23 cellular contexts compared by ENCODE assay signal in genomic region chr2:11703700-11704099, GRCh38. TPM values are rescaled to one million over a fixed set of nuclear protein-coding genes. Genes with fewer than 3 reads are reported as not detected.
DNase-seq lines count a peak whose midpoint lies in the region; ATAC-seq, FAIRE-seq and TF ChIP-seq lines count a peak whose summit lies in the region.
"Had no signal": no experiment of that assay in that cellular context is flagged by ENCODE, and none has a peak within 500 bp of the region (broad histone marks: within the 10 kb centered on the region; RNA-seq: fewer than 3 reads in every experiment).

No MANE protein-coding gene starts in this region.

- no peak for TF ChIP-seq POLR2A in GM18505 (IDR thresholded peaks at IDR 0.05; ENCODE audit: borderline replicate concordance, extremely low read depth, insufficient read depth, insufficient read length)

- no peaks in the 10 kb centered on the region for H3K79me2 ChIP-seq in astrocyte (ENCODE audit: insufficient read depth, low read length)

- peaks cover 5% of the 10 kb centered on the region for H3K4me1 Mint-ChIP-seq in astrocyte (ENCODE audit: low read depth, unreplicated experiment)
- H3K4me1 Mint-ChIP-seq in activated CD8-positive, alpha-beta T cell treated with anti-CD3 and anti-CD28 coated beads, Interleukin-2, amount 10 ng/mL, durations not matched to agents 7 days and 5 days (ENCODE audit: low read depth): no peaks in the 10 kb centered on the region
- H3K4me1 Mint-ChIP-seq: central memory CD8-positive, alpha-beta T cell had no signal

- no peaks in the 10 kb centered on the region for H3K36me3 ChIP-seq in astrocyte (ENCODE audit: insufficient read depth, low read length)

- peaks cover 13% of the 10 kb centered on the region for H3K27me3 Mint-ChIP-seq in astrocyte (ENCODE audit: low read depth, unreplicated experiment)
- H3K27me3 Mint-ChIP-seq in activated CD8-positive, alpha-beta T cell treated with anti-CD3 and anti-CD28 coated beads, Interleukin-2, amount 10 ng/mL, durations not matched to agents 7 days and 5 days (ENCODE audit: low read depth): peaks cover 4% of the 10 kb centered on the region
- H3K27me3 Mint-ChIP-seq: central memory CD8-positive, alpha-beta T cell had no signal

- no peaks in the 10 kb centered on the region for H3K9me3 ChIP-seq in astrocyte (ENCODE audit: insufficient read depth, low read depth, low read length)

- no peak overlapping the region for H3K9ac ChIP-seq in astrocyte (ENCODE audit: low read length)

- intact Hi-C loops in cardiac septum (cut with DNase I): no loop called here

- H3K4me3 Mint-ChIP-seq in astrocyte (ENCODE audit: unreplicated experiment): no peak overlapping the region
- no peak overlapping the region for H3K4me3 Mint-ChIP-seq in activated CD8-positive, alpha-beta T cell treated with anti-CD3 and anti-CD28 coated beads, Interleukin-2, amount 10 ng/mL, durations not matched to agents 7 days and 5 days
- H3K4me3 Mint-ChIP-seq: central memory CD8-positive, alpha-beta T cell; effector memory CD8-positive, alpha-beta T cell had no signal

- no peak for FAIRE-seq in astrocyte (lab: Jason Lieb, UNC)
- FAIRE-seq: A204.1, GM12878, urothelium cell line had no signal

- peaks cover 6% of the 10 kb centered on the region for H3K4me1 ChIP-seq in astrocyte (ENCODE audit: insufficient read depth, low read length)
- H3K4me1 ChIP-seq in foreskin keratinocyte: no peaks in the 10 kb centered on the region

- no peaks in the 10 kb centered on the region for H3K27me3 ChIP-seq in astrocyte (ENCODE audit: insufficient read depth, low read length)
- no peaks in the 10 kb centered on the region for H3K27me3 ChIP-seq in foreskin keratinocyte

- no peak overlapping the region for H3K4me3 ChIP-seq in astrocyte (ENCODE audit: insufficient read depth, low read depth, low read length)
- H3K4me3 ChIP-seq: GM12878, smooth muscle cell had no signal

- H3K36me3 Mint-ChIP-seq in astrocyte (ENCODE audit: low read depth, unreplicated experiment): peaks cover 5% of the 10 kb centered on the region
- no peaks in the 10 kb centered on the region for H3K36me3 Mint-ChIP-seq in activated CD8-positive, alpha-beta T cell treated with anti-CD3 and anti-CD28 coated beads, Interleukin-2, amount 10 ng/mL, durations not matched to agents 7 days and 5 days (ENCODE audit: low read depth)

- H3K27ac Mint-ChIP-seq in astrocyte (ENCODE audit: unreplicated experiment): no peak overlapping the region
- no peak overlapping the region for H3K27ac Mint-ChIP-seq in activated CD8-positive, alpha-beta T cell treated with anti-CD3 and anti-CD28 coated beads, Interleukin-2, amount 10 ng/mL, durations not matched to agents 7 days and 5 days
- H3K27ac Mint-ChIP-seq: effector memory CD8-positive, alpha-beta T cell had no signal

- DNase-seq in A172 (ENCODE audit: low spot score) (peak; percentile 33), HS-27A (ENCODE audit: low read depth) (peak; percentile 52), astrocyte (ENCODE audit: low read depth) (peak; percentile 39), foreskin keratinocyte (peak; percentile 42 to 63), cardiac septum (ENCODE audit: low spot score) (no peak), T1000 (lab: John Stamatoyannopoulos, UW) (no peak)
- no peak for DNase-seq in activated CD8-positive, alpha-beta T cell treated with anti-CD3 and anti-CD28 coated beads, Interleukin-2, amount 10 ng/mL, durations not matched to agents 7 days and 5 days
- DNase-seq: activated CD4-positive, CD25-positive, alpha-beta regulatory T cell treated with anti-CD3 and anti-CD28 coated beads, Interleukin-2, amount 50 U/mL, for 72 hours; DMS 273 treated with DMSO at 0.1 percent for 48 hours; effector memory CD8-positive, alpha-beta T cell; GF-D8; NCI-H1694 treated with DMSO at 0.1 percent for 48 hours; NCI-H226; stimulated activated CD4-positive, alpha-beta T cell treated with anti-CD3 and anti-CD28 coated beads, Interleukin-4, amount 100 ng/mL, for 4 hours had no signal

- ATAC-seq in foreskin keratinocyte: peak; percentile 61
- ATAC-seq in GM18505 (IDR thresholded peaks at IDR 0.05; ENCODE audit: unreplicated experiment): no peak
- no peak for ATAC-seq in activated CD8-positive, alpha-beta T cell treated with anti-CD3 and anti-CD28 coated beads, Interleukin-2, amount 10 ng/mL, durations not matched to agents 7 days and 5 days
- ATAC-seq: effector memory CD8-positive, alpha-beta T cell; GM12878 had no signal

- TF ChIP-seq CTCF in astrocyte (IDR thresholded peaks at IDR 0.05; ENCODE audit: insufficient read depth, low read depth, low read length): no peak
- TF ChIP-seq CTCF in foreskin keratinocyte (conservative IDR thresholded peaks at IDR 0.05): no peak

- no peak overlapping the region for H2AFZ ChIP-seq in astrocyte (ENCODE audit: low read depth, low read length)

- POLR2A ChIA-PET in activated CD8-positive, alpha-beta T cell treated with anti-CD3 and anti-CD28 coated beads, Interleukin-2, amount 10 ng/mL, durations not matched to agents 7 days and 5 days (lab: Charles Lee): no interaction called here

- H3K9me3 Mint-ChIP-seq in astrocyte (ENCODE audit: unreplicated experiment): peaks cover 19% of the 10 kb centered on the region
- no peaks in the 10 kb centered on the region for H3K9me3 Mint-ChIP-seq in activated CD8-positive, alpha-beta T cell treated with anti-CD3 and anti-CD28 coated beads, Interleukin-2, amount 10 ng/mL, durations not matched to agents 7 days and 5 days (ENCODE audit: insufficient read depth)
- H3K9me3 Mint-ChIP-seq: central memory CD8-positive, alpha-beta T cell; effector memory CD8-positive, alpha-beta T cell had no signal

- H3K27ac ChIP-seq in astrocyte (ENCODE audit: low read depth, low read length): no peak overlapping the region
- H3K27ac ChIP-seq in foreskin keratinocyte: no peak overlapping the region
- H3K27ac ChIP-seq: HL-60 had no signal

- CTCF ChIA-PET in activated CD8-positive, alpha-beta T cell treated with anti-CD3 and anti-CD28 coated beads, Interleukin-2, amount 10 ng/mL, durations not matched to agents 7 days and 5 days (lab: Charles Lee): interaction anchor here (1.3 kb wide), 1 partner anchor 11 kb away, joined by 3 read pairs; no protein-coding TSS in a partner anchor

- no peaks in the 10 kb centered on the region for H4K20me1 ChIP-seq in astrocyte (ENCODE audit: insufficient read depth, low read length)

- peak overlapping the region; percentile 29 for H3K4me2 ChIP-seq in astrocyte (ENCODE audit: low read length)
- H3K4me2 ChIP-seq: smooth muscle cell had no signal

RNA-seq across cellular contexts. Expression of gene NTSR2, which starts 33.7 kb away (rescaled TPM):
- total RNA-seq in A172 (2014; rRNA removed; shearing (Covaris generic)): not detected in 2 replicates
- total RNA-seq in astrocyte: not detected in 2 replicates
- total RNA-seq in foreskin keratinocyte: not detected in 2 replicates
- polyA plus RNA-seq in foreskin keratinocyte: not detected in 2 replicates
- not detected for total RNA-seq in cardiac septum
- total RNA-seq in activated CD8-positive, alpha-beta T cell treated with anti-CD3 and anti-CD28 coated beads, Interleukin-2, amount 10 ng/mL, durations not matched to agents 7 days and 5 days: not detected
- total RNA-seq: GM12878, pulmonary artery endothelial cell, smooth muscle cell had no signal
- polyA plus RNA-seq: GM12878, neural cell, smooth muscle cell had no signal

RNA-seq across cellular contexts. Expression of gene LPIN1, which starts 42.7 kb away (rescaled TPM):
- total RNA-seq in A172 (2014; rRNA removed; shearing (Covaris generic)): 25.8 and 34.4 TPM in 2 replicates
- total RNA-seq in astrocyte (16.1 and 23.4 TPM in 2 replicates), foreskin keratinocyte (76.8 and 92.5 TPM in 2 replicates), cardiac septum (27.8 TPM)
- polyA plus RNA-seq in foreskin keratinocyte: 22.6 and 23.2 TPM in 2 replicates
- 10 to 100 TPM; 46.8 to 54.7 TPM for total RNA-seq in activated CD8-positive, alpha-beta T cell treated with anti-CD3 and anti-CD28 coated beads, Interleukin-2, amount 10 ng/mL, durations not matched to agents 7 days and 5 days

Comparison
In these comparisons a context has a peak if more than half of its experiments do, and no peak if none do; other contexts are left out.
1. DNase-seq: peak in A172 (single experiment), HS-27A (single experiment), astrocyte (single experiment) and foreskin keratinocyte (2 of 2); none in cardiac septum (single experiment), T1000 (single experiment) and activated CD8-positive, alpha-beta T cell treated with anti-CD3 and anti-CD28 coated beads, Interleukin-2, amount 10 ng/mL, durations not matched to agents 7 days and 5 days (single experiment).